ENCODE assay signal across 12 cellular contexts in genomic region chr12:120258323-120258896, GRCh38. TPM values are rescaled to one million over a fixed set of nuclear protein-coding genes. Genes with fewer than 3 reads are reported as not detected.
DNase-seq lines count a peak whose midpoint lies in the region; ATAC-seq, FAIRE-seq and TF ChIP-seq lines count a peak whose summit lies in the region.
"Had no signal": no experiment of that assay in that cellular context is flagged by ENCODE, and none has a peak within 500 bp of the region (broad histone marks: within the 10 kb centered on the region; RNA-seq: fewer than 3 reads in every experiment).

No MANE protein-coding gene starts in this region.

- peaks cover 7% of the 10 kb centered on the region for H3F3A ChIP-seq in PC-9 (ENCODE audit: insufficient read depth, low read depth)

- WGBS in trophoblast cell (ENCODE audit: extremely low coverage, insufficient coverage, insufficient read length), result no CpG with 5 or more reads among the region's 5 CpGs

- no TSS peak for BruUV-seq in endothelial cell of umbilical vein (replicated peaks; lab: Mats Ljungman, UMichigan)
- BruUV-seq in PC-9 (replicated peaks; lab: Mats Ljungman, UMichigan), result no TSS peak

- H3K9me1 ChIP-seq in endothelial cell of umbilical vein (replicated peaks; ENCODE audit: control insufficient read depth, extremely low read depth, insufficient read depth, low read length), result no peaks in the 10 kb centered on the region

- DNase-seq in CD4-positive, alpha-beta memory T cell, result no peak
- no peak for DNase-seq in RWPE1 (ENCODE audit: low spot score)
- DNase-seq in endothelial cell of umbilical vein (ENCODE audit: low read depth, low spot score), result no peak
- no peak for DNase-seq in trophoblast cell
- no peak for DNase-seq in stimulated activated naive CD8-positive, alpha-beta T cell treated with anti-CD3 and anti-CD28 coated beads, Interleukin-15, amount 100 ng/mL, for 72 hours
- DNase-seq in EL, result no peak
- DNase-seq in PC-9, result no peak
- DNase-seq: NCI-H524 treated with DMSO at 0.1 percent for 48 hours; stimulated activated CD4-positive, alpha-beta T cell treated with anti-CD3 and anti-CD28 coated beads, Interleukin-2, amount 100 ng/mL, for 48 hours; testis had no signal

- H2BK12ac ChIP-seq in trophoblast cell (ENCODE audit: low read length), result no peak overlapping the region

- peak overlapping the region; percentile 4 to 72 (median 60) for H3K4me3 Mint-ChIP-seq in CD4-positive, alpha-beta memory T cell
- H3K4me3 Mint-ChIP-seq in stimulated activated naive CD8-positive, alpha-beta T cell treated with anti-CD3 and anti-CD28 coated beads, Interleukin-15, amount 100 ng/mL, for 72 hours, result no peak overlapping the region

- no peak overlapping the region for H3K27ac ChIP-seq in CD4-positive, alpha-beta memory T cell (ENCODE audit: low read depth, low read length)
- H3K27ac ChIP-seq in RWPE1 (peak overlapping the region; percentile 96), endothelial cell of umbilical vein (ENCODE audit: insufficient read depth, low read depth, low read length) (peak overlapping the region; percentile 96), trophoblast cell (ENCODE audit: low read depth, low read length) (no peak overlapping the region), PC-9 (no peak overlapping the region)

- no peak overlapping the region for H3K14ac ChIP-seq in trophoblast cell (ENCODE audit: low read length)

- H3K4me1 Mint-ChIP-seq in CD4-positive, alpha-beta memory T cell, result peaks cover 65 to 94% (median 83%) of the 10 kb centered on the region in 4 donors
- peaks cover 84% of the 10 kb centered on the region for H3K4me1 Mint-ChIP-seq in stimulated activated naive CD8-positive, alpha-beta T cell treated with anti-CD3 and anti-CD28 coated beads, Interleukin-15, amount 100 ng/mL, for 72 hours

- no peak overlapping the region for H4K12ac ChIP-seq in trophoblast cell (ENCODE audit: low read depth, low read length)

- intact Hi-C loops in CD4-positive, alpha-beta memory T cell (cut with micrococcal nuclease), result no loop called here
- intact Hi-C loops in endothelial cell of umbilical vein (cut with micrococcal nuclease), result no loop called here
- intact Hi-C loops in PC-9 (cut with micrococcal nuclease; ENCODE audit: unreplicated experiment), result no loop called here

- H3K36me3 Mint-ChIP-seq in CD4-positive, alpha-beta memory T cell, result peaks cover 21 to 56% of the 10 kb centered on the region in 2 donors

- H2AFZ ChIP-seq in endothelial cell of umbilical vein (ENCODE audit: low read depth, low read length) (no peak overlapping the region), trophoblast cell (ENCODE audit: insufficient read depth, low read length, poor library complexity) (no peak overlapping the region), PC-9 (no peak overlapping the region)

- no peaks in the 10 kb centered on the region for H3K27me3 Mint-ChIP-seq in CD4-positive, alpha-beta memory T cell
- no peaks in the 10 kb centered on the region for H3K27me3 Mint-ChIP-seq in stimulated activated naive CD8-positive, alpha-beta T cell treated with anti-CD3 and anti-CD28 coated beads, Interleukin-15, amount 100 ng/mL, for 72 hours

- H3K9me3 ChIP-seq in CD4-positive, alpha-beta memory T cell (ENCODE audit: control insufficient read depth in 1 of 2, low read length in 2 of 2), result no peaks in the 10 kb centered on the region
- H3K9me3 ChIP-seq in endothelial cell of umbilical vein (replicated peaks; ENCODE audit: control insufficient read depth, insufficient read depth, low read length), result no peaks in the 10 kb centered on the region
- no peaks in the 10 kb centered on the region for H3K9me3 ChIP-seq in trophoblast cell (ENCODE audit: insufficient read depth, low read depth, low read length)
- H3K9me3 ChIP-seq in PC-9 (ENCODE audit: insufficient read depth, low read depth), result no peaks in the 10 kb centered on the region
- H3K9me3 ChIP-seq: testis had no signal

- H3K9ac ChIP-seq in endothelial cell of umbilical vein (replicated peaks; ENCODE audit: extremely low read depth, insufficient read depth, low read length), result no peak overlapping the region
- no peak overlapping the region for H3K9ac ChIP-seq in trophoblast cell (ENCODE audit: low read length)

- peaks cover 100% of the 10 kb centered on the region for H3K4me1 ChIP-seq in CD4-positive, alpha-beta memory T cell (ENCODE audit: insufficient read depth, low read length)
- H3K4me1 ChIP-seq in endothelial cell of umbilical vein (ENCODE audit: control insufficient read depth, extremely low read depth, insufficient read depth, low read length) (peaks cover 80% of the 10 kb centered on the region), trophoblast cell (ENCODE audit: control insufficient read depth in 1 of 2, insufficient read depth in 2 of 2, low read length in 2 of 2) (peaks cover 33 to 35% of the 10 kb centered on the region in 2 experiments), PC-9 (replicated peaks; ENCODE audit: insufficient read depth) (peaks cover 46% of the 10 kb centered on the region)

- peak overlapping the region; percentile 79 to 96 (median 88) for H3K27ac Mint-ChIP-seq in CD4-positive, alpha-beta memory T cell
- H3K27ac Mint-ChIP-seq in stimulated activated naive CD8-positive, alpha-beta T cell treated with anti-CD3 and anti-CD28 coated beads, Interleukin-15, amount 100 ng/mL, for 72 hours, result no peak overlapping the region

- H3K4me2 ChIP-seq in endothelial cell of umbilical vein (ENCODE audit: insufficient read depth, low read length), result peak overlapping the region; percentile 31
- H3K4me2 ChIP-seq in trophoblast cell (ENCODE audit: low read length), result no peak overlapping the region
- no peak overlapping the region for H3K4me2 ChIP-seq in PC-9

- no peaks in the 10 kb centered on the region for H4K20me1 ChIP-seq in endothelial cell of umbilical vein (replicated peaks; ENCODE audit: control insufficient read depth, extremely low read depth, insufficient read depth, low read length)
- H4K20me1 ChIP-seq in PC-9 (ENCODE audit: insufficient read depth), result peaks cover 19% of the 10 kb centered on the region; the same call in 1 of the 2 replicates

- no peak for ATAC-seq in stimulated activated naive CD8-positive, alpha-beta T cell treated with anti-CD3 and anti-CD28 coated beads, Interleukin-15, amount 100 ng/mL, for 72 hours
- no peak for ATAC-seq in HG02759 (IDR thresholded peaks at IDR 0.05; ENCODE audit: unreplicated experiment)

- CTCF ChIA-PET in CD4-positive, alpha-beta memory T cell (lab: Charles Lee; ENCODE audit: partially characterized antibody), result interaction anchor here (0.6 to 32.3 kb wide), 6 partner anchors 11 to 1221 kb away, joined by 3 to 1075 read pairs (median 3); partner anchors contain the start of gene RPLP0
- CTCF ChIA-PET in RWPE1 (lab: Yijun Ruan, JAX) (interaction anchor here (0.8 to 1.1 kb wide), 2 partner anchors 17 to 23 kb away, joined by 3 to 4 read pairs; no protein-coding TSS in a partner anchor), endothelial cell of umbilical vein (lab: Charles Lee) (interaction anchor here (1.9 to 33.5 kb wide), 4 partner anchors 1 to 57 kb away, joined by 9 to 1402 read pairs (median 906); partner anchors contain the start of genes PXN and RPLP0), PC-9 (lab: Charles Lee) (interaction anchor here (0.6 kb wide), 1 partner anchor 28 kb away, joined by 4 read pairs; no protein-coding TSS in a partner anchor)

- peaks cover 0 to 3% (median 0%) of the 10 kb centered on the region in 8 donors for H3K9me3 Mint-ChIP-seq in CD4-positive, alpha-beta memory T cell
- no peaks in the 10 kb centered on the region for H3K9me3 Mint-ChIP-seq in stimulated activated naive CD8-positive, alpha-beta T cell treated with anti-CD3 and anti-CD28 coated beads, Interleukin-15, amount 100 ng/mL, for 72 hours

- H3K79me2 ChIP-seq in endothelial cell of umbilical vein (ENCODE audit: control insufficient read depth, insufficient read depth, low read length) (peaks cover 88% of the 10 kb centered on the region), trophoblast cell (ENCODE audit: control insufficient read depth, insufficient read depth, low read length, poor library complexity) (peaks cover 50% of the 10 kb centered on the region), PC-9 (ENCODE audit: low read depth) (peaks cover 93% of the 10 kb centered on the region)

- no peak for TF ChIP-seq POLR2A in endothelial cell of umbilical vein (IDR thresholded peaks at IDR 0.05; ENCODE audit: low read depth, low read length)

- no peaks in the 10 kb centered on the region for H3K27me3 ChIP-seq in CD4-positive, alpha-beta memory T cell (ENCODE audit: insufficient read depth, low read length)
- H3K27me3 ChIP-seq in endothelial cell of umbilical vein (ENCODE audit: control insufficient read depth in 2 of 2, insufficient read depth in 2 of 2, low read length in 2 of 2) (no peaks in the 10 kb centered on the region), trophoblast cell (ENCODE audit: insufficient read depth, low read length) (no peaks in the 10 kb centered on the region), PC-9 (ENCODE audit: insufficient read depth, low read depth) (no peaks in the 10 kb centered on the region)
- H3K27me3 ChIP-seq: testis had no signal

- H3K9me2 ChIP-seq in PC-9 (ENCODE audit: insufficient read depth), result no peaks in the 10 kb centered on the region

- FAIRE-seq in endothelial cell of umbilical vein (lab: Jason Lieb, UNC), result no peak

- no peak overlapping the region for H4K91ac ChIP-seq in trophoblast cell (ENCODE audit: low read depth, low read length)

- H3K36me3 ChIP-seq in CD4-positive, alpha-beta memory T cell (ENCODE audit: insufficient read depth, low read length), result no peaks in the 10 kb centered on the region
- H3K36me3 ChIP-seq in endothelial cell of umbilical vein (ENCODE audit: control insufficient read depth in 2 of 2, extremely low read depth in 1 of 2, insufficient read depth in 2 of 2, low read length in 2 of 2) (peaks cover 0 to 4% of the 10 kb centered on the region in 2 experiments), trophoblast cell (ENCODE audit: control insufficient read depth in 1 of 2, insufficient read depth in 2 of 2, low read length in 2 of 2) (peaks cover 6 to 13% of the 10 kb centered on the region in 2 experiments), PC-9 (ENCODE audit: low read depth) (no peaks in the 10 kb centered on the region; the same call in 1 of the 2 replicates)

- TF ChIP-seq CTCF in RWPE1 (conservative IDR thresholded peaks at IDR 0.05; ENCODE audit: low read depth), result no peak
- no peak for TF ChIP-seq CTCF in endothelial cell of umbilical vein (IDR thresholded peaks at IDR 0.05; ENCODE audit: extremely low read depth in 1 of 2, insufficient read depth in 1 of 2, low read depth in 1 of 2, low read length in 2 of 2)
- no peak for TF ChIP-seq CTCF in PC-9 (conservative IDR thresholded peaks at IDR 0.05)

- no peak overlapping the region for H2AK5ac ChIP-seq in trophoblast cell (ENCODE audit: low read length)

- H3K4me3 ChIP-seq in CD4-positive, alpha-beta memory T cell (ENCODE audit: low read length in 2 of 2), result no peak overlapping the region
- H3K4me3 ChIP-seq in endothelial cell of umbilical vein (replicated peaks in 1 of 3; ENCODE audit: insufficient read depth in 1 of 3, low read depth in 1 of 3, low read length in 3 of 3) (no peak overlapping the region), trophoblast cell (ENCODE audit: low read depth, low read length) (no peak overlapping the region), PC-9 (no peak overlapping the region)
- H3K4me3 ChIP-seq: testis had no signal

- POLR2A ChIA-PET in CD4-positive, alpha-beta memory T cell (lab: Charles Lee; ENCODE audit: partially characterized antibody), result interaction anchor here (0.9 to 12.5 kb wide), 4 partner anchors 31 to 133 kb away, joined by 3 to 338 read pairs (median 90); partner anchors contain the start of genes RNU4-1, RNU4-2 and RPLP0
- POLR2A ChIA-PET in RWPE1 (lab: Yijun Ruan, JAX; ENCODE audit: low non-redundant PET) (interaction anchor here (1.0 kb wide), 1 partner anchor 57 kb away, joined by 7 read pairs; no protein-coding TSS in a partner anchor), endothelial cell of umbilical vein (lab: Charles Lee) (interaction anchor here (0.7 to 4.0 kb wide), 3 partner anchors 28 to 58 kb away, joined by 8 to 59 read pairs (median 43); partner anchors contain the start of genes RNU4-2 and RPLP0), PC-9 (lab: Charles Lee; ENCODE audit: unreplicated experiment) (no interaction called here)

- peaks cover 7% of the 10 kb centered on the region for H3K79me1 ChIP-seq in trophoblast cell (ENCODE audit: low read length)

- peak overlapping the region; percentile 33 for H3K18ac ChIP-seq in trophoblast cell (ENCODE audit: low read length)

- dilution Hi-C loops in endothelial cell of umbilical vein (cut with MboI; ENCODE audit: extremely low pct_ligation_motif_present, low sequenced_read_pairs), result no loop called here

- H3K4ac ChIP-seq in trophoblast cell (ENCODE audit: low read depth, low read length), result peak overlapping the region; percentile 80

- H2BK5ac ChIP-seq in trophoblast cell (ENCODE audit: low read depth, low read length, poor library complexity), result no peak overlapping the region

- no peak overlapping the region for H3K23ac ChIP-seq in trophoblast cell (ENCODE audit: low read length)

- H4K8ac ChIP-seq in trophoblast cell (ENCODE audit: low read depth, low read length), result no peak overlapping the region

- H2BK120ac ChIP-seq in trophoblast cell (ENCODE audit: insufficient read depth, low read length, poor library complexity), result no peak overlapping the region

RNA-seq across cellular contexts. Expression of gene PXN, which starts 7.1 kb away (rescaled TPM):
- 100 to 1,000 TPM; 108 to 126 TPM for total RNA-seq in CD4-positive, alpha-beta memory T cell
- polyA plus RNA-seq in CD4-positive, alpha-beta memory T cell, result 100 to 1,000 TPM in 1 of 2 donors, 10 to 100 TPM in 1; 81.7 to 115 TPM
- 228 and 258 TPM in 2 replicates for total RNA-seq in endothelial cell of umbilical vein
- 132 and 192 TPM in 2 replicates for polyA plus RNA-seq in endothelial cell of umbilical vein
- 97.5 and 108 TPM in 2 replicates for polyA plus RNA-seq in endothelial cell of umbilical vein (2011; cell fraction: cytosol; rRNA removed)
- 253 and 301 TPM in 2 replicates for polyA plus RNA-seq in endothelial cell of umbilical vein (2011; cell fraction: nucleus; rRNA removed)
- 204 and 280 TPM in 2 replicates for polyA plus RNA-seq in endothelial cell of umbilical vein (2012)
- polyA minus RNA-seq in endothelial cell of umbilical vein, result 119 and 149 TPM in 2 replicates
- polyA minus RNA-seq in endothelial cell of umbilical vein (2011; cell fraction: cytosol; rRNA and poly(A)+ RNA removed), result 23.4 TPM
- polyA minus RNA-seq in endothelial cell of umbilical vein (2011; cell fraction: nucleus; rRNA and poly(A)+ RNA removed), result 96.7 and 110 TPM in 2 replicates
- 99.6 and 100 TPM in 2 replicates for polyA plus RNA-seq in trophoblast cell (2013)
- 191 and 218 TPM in 2 replicates for total RNA-seq in PC-9 (2021)

RNA-seq across cellular contexts. Expression of gene RNU4-2, which starts 33.3 kb away (rescaled TPM):
- over 10,000 TPM in 1 of 2 experiments, 1,000 to 10,000 TPM in 1; 8,627 to 11,547 TPM for total RNA-seq in CD4-positive, alpha-beta memory T cell
- not detected for polyA plus RNA-seq in CD4-positive, alpha-beta memory T cell
- 2,424 and 7,220 TPM in 2 replicates for total RNA-seq in endothelial cell of umbilical vein
- under 0.01 TPM in 2 replicates for polyA plus RNA-seq in endothelial cell of umbilical vein
- polyA plus RNA-seq in endothelial cell of umbilical vein (2011; cell fraction: cytosol; rRNA removed), result under 0.01 TPM in 2 replicates
- under 0.01 TPM in 2 replicates for polyA plus RNA-seq in endothelial cell of umbilical vein (2011; cell fraction: nucleus; rRNA removed)
- polyA plus RNA-seq in endothelial cell of umbilical vein (2012), result 82.7 and 305 TPM in 2 replicates
- under 0.01 TPM in 2 replicates for polyA minus RNA-seq in endothelial cell of umbilical vein
- 34,060 TPM for polyA minus RNA-seq in endothelial cell of umbilical vein (2011; cell fraction: cytosol; rRNA and poly(A)+ RNA removed)
- under 0.01 TPM in 2 replicates for polyA minus RNA-seq in endothelial cell of umbilical vein (2011; cell fraction: nucleus; rRNA and poly(A)+ RNA removed)
- polyA plus RNA-seq in trophoblast cell (2013), result not detected in 2 replicates
- total RNA-seq in PC-9 (2021), result 2,281 and 3,957 TPM in 2 replicates

RNA-seq across cellular contexts. Expression of gene RNU4-1, which starts 34.6 kb away (rescaled TPM):
- total RNA-seq in CD4-positive, alpha-beta memory T cell, result 1,000 to 10,000 TPM in 1 of 2 experiments, 100 to 1,000 TPM in 1; 925 to 1,200 TPM
- polyA plus RNA-seq in CD4-positive, alpha-beta memory T cell, result not detected
- total RNA-seq in endothelial cell of umbilical vein (2,141 and 7,155 TPM in 2 replicates), PC-9 (2021) (1,857 and 3,341 TPM in 2 replicates)
- under 0.01 TPM in 2 replicates for polyA plus RNA-seq in endothelial cell of umbilical vein
- polyA plus RNA-seq in endothelial cell of umbilical vein (2011; cell fraction: cytosol; rRNA removed), result under 0.01 TPM in 1 of 2 replicates, not detected in the other
- under 0.01 TPM in 2 replicates for polyA plus RNA-seq in endothelial cell of umbilical vein (2011; cell fraction: nucleus; rRNA removed)
- 82.7 and 366 TPM in 2 replicates for polyA plus RNA-seq in endothelial cell of umbilical vein (2012)
- under 0.01 TPM in 2 replicates for polyA minus RNA-seq in endothelial cell of umbilical vein
- 35,848 TPM for polyA minus RNA-seq in endothelial cell of umbilical vein (2011; cell fraction: cytosol; rRNA and poly(A)+ RNA removed)
- under 0.01 TPM in 2 replicates for polyA minus RNA-seq in endothelial cell of umbilical vein (2011; cell fraction: nucleus; rRNA and poly(A)+ RNA removed)
- polyA plus RNA-seq in trophoblast cell (2013), result not detected in 2 replicates
- total RNA-seq: M059J had no signal

RNA-seq across cellular contexts. Expression of gene SIRT4, which starts 43.7 kb away (rescaled TPM):
- 1 to 10 TPM; 4.9 to 5.9 TPM for total RNA-seq in CD4-positive, alpha-beta memory T cell
- polyA plus RNA-seq in CD4-positive, alpha-beta memory T cell, result 1 to 10 TPM in 1 of 2 donors, under 1 TPM in 1; 0.46 to 2.2 TPM
- total RNA-seq in endothelial cell of umbilical vein (1.2 and 1.4 TPM in 2 replicates), PC-9 (2021) (3.2 and 3.6 TPM in 2 replicates)
- 0.76 and 0.79 TPM in 2 replicates for polyA plus RNA-seq in endothelial cell of umbilical vein
- 0.86 and 0.96 TPM in 2 replicates for polyA plus RNA-seq in endothelial cell of umbilical vein (2011; cell fraction: cytosol; rRNA removed)
- polyA plus RNA-seq in endothelial cell of umbilical vein (2011; cell fraction: nucleus; rRNA removed), result 0.76 and 0.83 TPM in 2 replicates
- 0.90 and 1.1 TPM in 2 replicates for polyA plus RNA-seq in endothelial cell of umbilical vein (2012)
- polyA minus RNA-seq in endothelial cell of umbilical vein, result 1.6 and 1.9 TPM in 2 replicates
- 1.5 TPM for polyA minus RNA-seq in endothelial cell of umbilical vein (2011; cell fraction: cytosol; rRNA and poly(A)+ RNA removed)
- polyA minus RNA-seq in endothelial cell of umbilical vein (2011; cell fraction: nucleus; rRNA and poly(A)+ RNA removed), result 0.34 and 0.87 TPM in 2 replicates
- polyA plus RNA-seq in trophoblast cell (2013), result 3.2 and 4.4 TPM in 2 replicates

RNA-seq across cellular contexts. Expression of gene RPLP0, which starts 57.5 kb away (rescaled TPM):
- total RNA-seq in CD4-positive, alpha-beta memory T cell, result 1,000 to 10,000 TPM; 1,817 to 1,965 TPM
- polyA plus RNA-seq in CD4-positive, alpha-beta memory T cell, result 1,000 to 10,000 TPM; 1,342 to 2,125 TPM
- total RNA-seq in endothelial cell of umbilical vein (2,020 and 2,099 TPM in 2 replicates), PC-9 (2021) (2,334 and 2,540 TPM in 2 replicates)
- polyA plus RNA-seq in endothelial cell of umbilical vein, result 7,015 and 7,522 TPM in 2 replicates
- 8,040 and 8,266 TPM in 2 replicates for polyA plus RNA-seq in endothelial cell of umbilical vein (2011; cell fraction: cytosol; rRNA removed)
- 2,768 and 3,060 TPM in 2 replicates for polyA plus RNA-seq in endothelial cell of umbilical vein (2011; cell fraction: nucleus; rRNA removed)
- polyA plus RNA-seq in endothelial cell of umbilical vein (2012), result 2,884 and 3,284 TPM in 2 replicates
- 3,611 and 3,830 TPM in 2 replicates for polyA minus RNA-seq in endothelial cell of umbilical vein
- polyA minus RNA-seq in endothelial cell of umbilical vein (2011; cell fraction: cytosol; rRNA and poly(A)+ RNA removed), result 2,139 TPM
- 516 and 595 TPM in 2 replicates for polyA minus RNA-seq in endothelial cell of umbilical vein (2011; cell fraction: nucleus; rRNA and poly(A)+ RNA removed)
- 2,531 and 2,584 TPM in 2 replicates for polyA plus RNA-seq in trophoblast cell (2013)

Comparison
In these comparisons a context has a peak if more than half of its experiments do, and no peak if none do; other contexts are left out.
1. H3K27ac ChIP-seq: peak in RWPE1 (single experiment) and endothelial cell of umbilical vein (single experiment); none in CD4-positive, alpha-beta memory T cell (single experiment), trophoblast cell (single experiment) and PC-9 (single experiment).
2. H3K27ac Mint-ChIP-seq: peak in CD4-positive, alpha-beta memory T cell (7 of 7); none in stimulated activated naive CD8-positive, alpha-beta T cell treated with anti-CD3 and anti-CD28 coated beads, Interleukin-15, amount 100 ng/mL, for 72 hours (0 of 2).
3. H3K4me3 Mint-ChIP-seq: peak in CD4-positive, alpha-beta memory T cell (8 of 8); none in stimulated activated naive CD8-positive, alpha-beta T cell treated with anti-CD3 and anti-CD28 coated beads, Interleukin-15, amount 100 ng/mL, for 72 hours (0 of 2).